ENCODE assay signal across 7 cellular contexts in genomic region chr21:37267269-37268185, GRCh38. TPM values are rescaled to one million over a fixed set of nuclear protein-coding genes. Genes with fewer than 3 reads are reported as not detected.
DNase-seq lines count a peak whose midpoint lies in the region; ATAC-seq, FAIRE-seq and TF ChIP-seq lines count a peak whose summit lies in the region.

Gene VPS26C, minus strand, starts transcription at chr21:37267334. Its CDS starts 40 bp downstream, at chr21:37267294.

- no peaks in the 10 kb centered on the region for H3K27me3 ChIP-seq in body of pancreas

- DNase-seq in NCI-H2107 treated with DMSO at 0.1 percent for 48 hours (lab: John Stamatoyannopoulos, UW; ENCODE audit: unreplicated experiment): peak; percentile 96
- peak; percentile 98 to 99 (median 98) for DNase-seq in body of pancreas
- peak; percentile 94 for DNase-seq in iPS DF 19.7 (ENCODE audit: low read depth, low spot score)
- peak; percentile 99 for DNase-seq in sciatic nerve (ENCODE audit: low spot score)

- intact Hi-C loops in body of pancreas (cut with DNase I) (no loop called here), sciatic nerve (cut with DNase I) (loop anchor here (10.0 kb wide), 1 partner anchor 97 kb away; the partner anchor contains the start of gene DYRK1A)

- TF ChIP-seq POLR2A in body of pancreas (IDR thresholded peaks at IDR 0.05): peak; percentile 87 to 97 (median 96)

- H3K4me1 ChIP-seq in body of pancreas: peaks cover 25% of the 10 kb centered on the region

- peak within 1 kb of the TSS; percentile 83 to 99 (median 94) for H3K27ac ChIP-seq in body of pancreas

- peak; percentile 95 for FAIRE-seq in TTC549 (lab: Jason Lieb, UNC)

- WGBS in body of pancreas, 2 donors: 0% methylated on average over 4 to 84 of the region's 86 CpGs

- no peaks in the 10 kb centered on the region for H3K36me3 ChIP-seq in body of pancreas (replicated peaks in 1 of 2; ENCODE audit: insufficient read depth in 1 of 2, low read depth in 2 of 2)

- H3K4me3 ChIP-seq in body of pancreas: peak within 1 kb of the TSS; percentile 62 to 87

- no peaks in the 10 kb centered on the region for H3K9me3 ChIP-seq in body of pancreas

- ATAC-seq in GM18520 (IDR thresholded peaks at IDR 0.05; ENCODE audit: unreplicated experiment): peak; percentile 88
- ATAC-seq in HG03064 (IDR thresholded peaks at IDR 0.05; ENCODE audit: low read depth, unreplicated experiment): peak; percentile 88
- peak; percentile 90 for ATAC-seq in body of pancreas
- peak; percentile 99 for ATAC-seq in sciatic nerve

- TF ChIP-seq CTCF in body of pancreas (IDR thresholded peaks at IDR 0.05): peak in 1 of 7 experiments; percentile 13

RNA-seq across cellular contexts. Expression of gene VPS26C, which starts in this region (rescaled TPM):
- total RNA-seq in body of pancreas (10 to 100 TPM; 29.3 to 34.3 TPM), sciatic nerve (48.8 TPM)

Comparison
In these comparisons a context has a peak if more than half of its experiments do, and no peak if none do; other contexts are left out.
1. Peak in every context shown above with its lines: DNase-seq, ATAC-seq, H3K4me3 ChIP-seq and H3K27ac ChIP-seq.